In the genomic region with DNA sequence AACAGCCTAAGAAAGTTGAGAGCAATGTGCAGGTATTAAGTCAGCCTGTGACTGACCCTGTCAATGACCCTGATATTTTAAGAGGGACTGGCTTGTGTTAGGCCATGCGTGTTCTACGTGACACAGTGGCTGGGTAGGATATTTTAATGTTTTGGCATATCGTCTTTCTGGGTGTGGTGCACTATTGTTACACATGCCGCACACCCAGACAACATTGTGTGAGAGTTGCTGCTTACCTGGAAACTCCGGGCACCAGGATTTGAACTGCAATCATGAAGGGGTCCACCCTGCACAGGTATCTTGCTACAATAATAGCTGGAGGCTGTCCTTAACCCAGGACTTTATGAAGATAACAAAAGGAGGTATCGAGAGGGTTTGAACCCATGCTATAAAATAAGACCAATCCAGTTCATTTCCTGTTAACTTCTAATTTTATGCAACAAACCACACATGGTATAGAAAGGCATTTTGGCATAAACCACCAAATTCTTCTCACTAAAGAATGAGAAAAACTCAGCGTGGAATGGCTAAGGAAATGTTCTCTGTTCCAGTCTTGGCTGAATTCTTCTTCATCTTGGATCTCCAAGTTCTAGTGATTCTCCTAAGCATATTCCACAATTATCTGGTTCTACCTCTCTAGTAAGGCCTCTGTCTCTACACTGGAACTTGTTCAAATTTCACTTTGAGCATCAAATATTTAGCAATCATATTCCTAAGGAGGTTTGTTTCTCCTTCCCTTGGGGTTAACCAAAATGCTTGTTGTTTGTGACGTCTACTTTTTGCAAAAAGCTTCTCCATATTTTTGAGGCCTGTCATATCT, we compare ENCODE assay signal across 1 cellular context.
TF ChIP-seq lines count a peak whose summit lies in the region.

No MANE protein-coding gene starts in this region.

TF ChIP-seq in SK-N-SH treated with all-trans-retinoic acid at 6 μM for 48 hours, 23 proteins besides CTCF, POLR2A, EP300 and RAD21 (continued from another document):
- TF ChIP-seq, protein P1, sequence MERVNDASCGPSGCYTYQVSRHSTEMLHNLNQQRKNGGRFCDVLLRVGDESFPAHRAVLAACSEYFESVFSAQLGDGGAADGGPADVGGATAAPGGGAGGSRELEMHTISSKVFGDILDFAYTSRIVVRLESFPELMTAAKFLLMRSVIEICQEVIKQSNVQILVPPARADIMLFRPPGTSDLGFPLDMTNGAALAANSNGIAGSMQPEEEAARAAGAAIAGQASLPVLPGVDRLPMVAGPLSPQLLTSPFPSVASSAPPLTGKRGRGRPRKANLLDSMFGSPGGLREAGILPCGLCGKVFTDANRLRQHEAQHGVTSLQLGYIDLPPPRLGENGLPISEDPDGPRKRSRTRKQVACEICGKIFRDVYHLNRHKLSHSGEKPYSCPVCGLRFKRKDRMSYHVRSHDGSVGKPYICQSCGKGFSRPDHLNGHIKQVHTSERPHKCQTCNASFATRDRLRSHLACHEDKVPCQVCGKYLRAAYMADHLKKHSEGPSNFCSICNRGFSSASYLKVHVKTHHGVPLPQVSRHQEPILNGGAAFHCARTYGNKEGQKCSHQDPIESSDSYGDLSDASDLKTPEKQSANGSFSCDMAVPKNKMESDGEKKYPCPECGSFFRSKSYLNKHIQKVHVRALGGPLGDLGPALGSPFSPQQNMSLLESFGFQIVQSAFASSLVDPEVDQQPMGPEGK (CRISPR knock-in tag; IDR thresholded peaks at IDR 0.05; ENCODE audit: borderline replicate concordance): no peak
- TF ChIP-seq PPARA (CRISPR knock-in tag; IDR thresholded peaks at IDR 0.05; ENCODE audit: borderline replicate concordance) (no peak), ZNF8 (CRISPR knock-in tag; IDR thresholded peaks at IDR 0.05) (no peak), TCF4 (CRISPR knock-in tag; IDR thresholded peaks at IDR 0.05; ENCODE audit: borderline replicate concordance) (no peak), ARNTL (CRISPR knock-in tag; IDR thresholded peaks at IDR 0.05; ENCODE audit: borderline replicate concordance, low read depth) (no peak), RARB (CRISPR knock-in tag; IDR thresholded peaks at IDR 0.05) (no peak), ESRRG (CRISPR knock-in tag; IDR thresholded peaks at IDR 0.05) (no peak)
- TF ChIP-seq, protein P2, sequence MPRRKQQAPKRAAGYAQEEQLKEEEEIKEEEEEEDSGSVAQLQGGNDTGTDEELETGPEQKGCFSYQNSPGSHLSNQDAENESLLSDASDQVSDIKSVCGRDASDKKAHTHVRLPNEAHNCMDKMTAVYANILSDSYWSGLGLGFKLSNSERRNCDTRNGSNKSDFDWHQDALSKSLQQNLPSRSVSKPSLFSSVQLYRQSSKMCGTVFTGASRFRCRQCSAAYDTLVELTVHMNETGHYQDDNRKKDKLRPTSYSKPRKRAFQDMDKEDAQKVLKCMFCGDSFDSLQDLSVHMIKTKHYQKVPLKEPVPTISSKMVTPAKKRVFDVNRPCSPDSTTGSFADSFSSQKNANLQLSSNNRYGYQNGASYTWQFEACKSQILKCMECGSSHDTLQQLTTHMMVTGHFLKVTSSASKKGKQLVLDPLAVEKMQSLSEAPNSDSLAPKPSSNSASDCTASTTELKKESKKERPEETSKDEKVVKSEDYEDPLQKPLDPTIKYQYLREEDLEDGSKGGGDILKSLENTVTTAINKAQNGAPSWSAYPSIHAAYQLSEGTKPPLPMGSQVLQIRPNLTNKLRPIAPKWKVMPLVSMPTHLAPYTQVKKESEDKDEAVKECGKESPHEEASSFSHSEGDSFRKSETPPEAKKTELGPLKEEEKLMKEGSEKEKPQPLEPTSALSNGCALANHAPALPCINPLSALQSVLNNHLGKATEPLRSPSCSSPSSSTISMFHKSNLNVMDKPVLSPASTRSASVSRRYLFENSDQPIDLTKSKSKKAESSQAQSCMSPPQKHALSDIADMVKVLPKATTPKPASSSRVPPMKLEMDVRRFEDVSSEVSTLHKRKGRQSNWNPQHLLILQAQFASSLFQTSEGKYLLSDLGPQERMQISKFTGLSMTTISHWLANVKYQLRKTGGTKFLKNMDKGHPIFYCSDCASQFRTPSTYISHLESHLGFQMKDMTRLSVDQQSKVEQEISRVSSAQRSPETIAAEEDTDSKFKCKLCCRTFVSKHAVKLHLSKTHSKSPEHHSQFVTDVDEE (CRISPR knock-in tag; IDR thresholded peaks at IDR 0.05): no peak
